ENCODE assay signal across 2 cellular contexts in the genomic region with DNA sequence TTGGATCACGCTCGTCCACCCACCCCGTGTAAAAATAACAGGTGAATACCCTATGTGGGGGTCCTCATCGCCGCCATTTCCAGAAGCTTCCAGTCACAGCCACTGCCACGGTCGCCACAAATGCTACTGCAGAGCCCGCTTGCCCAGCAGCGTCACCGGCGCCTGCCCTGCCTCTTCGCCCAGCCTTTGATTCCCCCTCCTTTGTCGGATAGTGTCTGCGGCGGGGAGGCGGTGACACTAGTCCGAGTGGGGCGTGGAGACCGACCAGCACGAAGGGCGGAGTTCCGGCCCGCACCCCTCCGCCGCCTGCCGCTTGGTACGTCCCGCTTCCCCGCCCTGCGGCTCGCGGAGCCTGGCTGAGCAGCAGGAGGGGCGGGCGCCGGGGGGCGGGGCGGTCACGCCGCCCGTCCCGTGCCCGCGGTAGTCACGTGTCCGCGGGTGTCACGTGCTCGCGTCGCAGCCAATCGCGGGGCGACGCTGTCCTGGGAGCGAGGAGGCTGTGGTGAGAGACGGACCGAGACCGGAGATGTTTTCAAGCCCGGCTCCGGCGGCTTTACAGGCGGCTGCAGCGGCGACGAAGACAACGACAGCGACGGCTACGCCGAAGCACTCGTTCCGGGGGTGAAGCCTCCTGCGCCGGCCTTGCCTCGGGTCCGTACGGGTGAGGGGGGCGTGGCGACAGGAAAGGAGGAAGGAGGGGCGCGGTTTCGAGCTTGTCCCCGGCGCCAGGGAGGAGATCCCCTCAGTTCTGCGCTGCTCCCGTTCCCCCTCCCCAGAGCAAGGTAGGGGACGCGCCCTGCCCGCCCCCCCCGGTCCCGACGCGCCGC.
TF ChIP-seq lines count a peak whose summit lies in the region.

A gene (plus strand): TSS at position 467 of the 827 bp plus-strand sequence. CDS start 45,652 bp downstream, outside the sequence.

TF ChIP-seq in HCT116, 20 proteins besides CTCF, POLR2A, EP300 and RAD21 (continued from another document):
- TF ChIP-seq, protein P1, sequence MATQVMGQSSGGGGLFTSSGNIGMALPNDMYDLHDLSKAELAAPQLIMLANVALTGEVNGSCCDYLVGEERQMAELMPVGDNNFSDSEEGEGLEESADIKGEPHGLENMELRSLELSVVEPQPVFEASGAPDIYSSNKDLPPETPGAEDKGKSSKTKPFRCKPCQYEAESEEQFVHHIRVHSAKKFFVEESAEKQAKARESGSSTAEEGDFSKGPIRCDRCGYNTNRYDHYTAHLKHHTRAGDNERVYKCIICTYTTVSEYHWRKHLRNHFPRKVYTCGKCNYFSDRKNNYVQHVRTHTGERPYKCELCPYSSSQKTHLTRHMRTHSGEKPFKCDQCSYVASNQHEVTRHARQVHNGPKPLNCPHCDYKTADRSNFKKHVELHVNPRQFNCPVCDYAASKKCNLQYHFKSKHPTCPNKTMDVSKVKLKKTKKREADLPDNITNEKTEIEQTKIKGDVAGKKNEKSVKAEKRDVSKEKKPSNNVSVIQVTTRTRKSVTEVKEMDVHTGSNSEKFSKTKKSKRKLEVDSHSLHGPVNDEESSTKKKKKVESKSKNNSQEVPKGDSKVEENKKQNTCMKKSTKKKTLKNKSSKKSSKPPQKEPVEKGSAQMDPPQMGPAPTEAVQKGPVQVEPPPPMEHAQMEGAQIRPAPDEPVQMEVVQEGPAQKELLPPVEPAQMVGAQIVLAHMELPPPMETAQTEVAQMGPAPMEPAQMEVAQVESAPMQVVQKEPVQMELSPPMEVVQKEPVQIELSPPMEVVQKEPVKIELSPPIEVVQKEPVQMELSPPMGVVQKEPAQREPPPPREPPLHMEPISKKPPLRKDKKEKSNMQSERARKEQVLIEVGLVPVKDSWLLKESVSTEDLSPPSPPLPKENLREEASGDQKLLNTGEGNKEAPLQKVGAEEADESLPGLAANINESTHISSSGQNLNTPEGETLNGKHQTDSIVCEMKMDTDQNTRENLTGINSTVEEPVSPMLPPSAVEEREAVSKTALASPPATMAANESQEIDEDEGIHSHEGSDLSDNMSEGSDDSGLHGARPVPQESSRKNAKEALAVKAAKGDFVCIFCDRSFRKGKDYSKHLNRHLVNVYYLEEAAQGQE (IDR thresholded peaks at IDR 0.05; ENCODE audit: low read depth) = no peak
- TF ChIP-seq TCF7L2 (IDR thresholded peaks at IDR 0.05; ENCODE audit: borderline replicate concordance, extremely low read depth, insufficient read depth, insufficient read length) (peak; percentile 82), CEBPB (IDR thresholded peaks at IDR 0.05; ENCODE audit: low read depth) (no peak), SIN3A (IDR thresholded peaks at IDR 0.05; ENCODE audit: low read depth) (peak; percentile 49; the same call in 1 of the 2 replicates), SP1 (IDR thresholded peaks at IDR 0.05; ENCODE audit: low read depth) (peak; percentile 91), YY1 (IDR thresholded peaks at IDR 0.05; ENCODE audit: extremely low read depth, insufficient replicate concordance, low read depth, low read length) (peak; percentile 55)
- TF ChIP-seq, protein P2, sequence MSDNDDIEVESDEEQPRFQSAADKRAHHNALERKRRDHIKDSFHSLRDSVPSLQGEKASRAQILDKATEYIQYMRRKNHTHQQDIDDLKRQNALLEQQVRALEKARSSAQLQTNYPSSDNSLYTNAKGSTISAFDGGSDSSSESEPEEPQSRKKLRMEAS (IDR thresholded peaks at IDR 0.05) = peak; percentile 85
- TF ChIP-seq, protein P3, sequence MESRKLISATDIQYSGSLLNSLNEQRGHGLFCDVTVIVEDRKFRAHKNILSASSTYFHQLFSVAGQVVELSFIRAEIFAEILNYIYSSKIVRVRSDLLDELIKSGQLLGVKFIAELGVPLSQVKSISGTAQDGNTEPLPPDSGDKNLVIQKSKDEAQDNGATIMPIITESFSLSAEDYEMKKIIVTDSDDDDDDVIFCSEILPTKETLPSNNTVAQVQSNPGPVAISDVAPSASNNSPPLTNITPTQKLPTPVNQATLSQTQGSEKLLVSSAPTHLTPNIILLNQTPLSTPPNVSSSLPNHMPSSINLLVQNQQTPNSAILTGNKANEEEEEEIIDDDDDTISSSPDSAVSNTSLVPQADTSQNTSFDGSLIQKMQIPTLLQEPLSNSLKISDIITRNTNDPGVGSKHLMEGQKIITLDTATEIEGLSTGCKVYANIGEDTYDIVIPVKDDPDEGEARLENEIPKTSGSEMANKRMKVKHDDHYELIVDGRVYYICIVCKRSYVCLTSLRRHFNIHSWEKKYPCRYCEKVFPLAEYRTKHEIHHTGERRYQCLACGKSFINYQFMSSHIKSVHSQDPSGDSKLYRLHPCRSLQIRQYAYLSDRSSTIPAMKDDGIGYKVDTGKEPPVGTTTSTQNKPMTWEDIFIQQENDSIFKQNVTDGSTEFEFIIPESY (IDR thresholded peaks at IDR 0.05; ENCODE audit: extremely low read depth, insufficient replicate concordance, low read length) = no peak

TF ChIP-seq in neural cell, 6 proteins besides CTCF, POLR2A, EP300 and RAD21 (continued from another document):
- TF ChIP-seq, protein P1 (IDR thresholded peaks at IDR 0.05; ENCODE audit: borderline replicate concordance) = peak; percentile 83
- no peak for TF ChIP-seq TAF1 (IDR thresholded peaks at IDR 0.05; ENCODE audit: low read depth)
- peak; percentile 51 for TF ChIP-seq MXI1 (conservative IDR thresholded peaks at IDR 0.05; ENCODE audit: poor library complexity, severe bottlenecking)
- peak; percentile 18 for TF ChIP-seq SMC3 (conservative IDR thresholded peaks at IDR 0.05; ENCODE audit: poor library complexity)
